ENCODE assay signal across 19 cellular contexts in the genomic region with DNA sequence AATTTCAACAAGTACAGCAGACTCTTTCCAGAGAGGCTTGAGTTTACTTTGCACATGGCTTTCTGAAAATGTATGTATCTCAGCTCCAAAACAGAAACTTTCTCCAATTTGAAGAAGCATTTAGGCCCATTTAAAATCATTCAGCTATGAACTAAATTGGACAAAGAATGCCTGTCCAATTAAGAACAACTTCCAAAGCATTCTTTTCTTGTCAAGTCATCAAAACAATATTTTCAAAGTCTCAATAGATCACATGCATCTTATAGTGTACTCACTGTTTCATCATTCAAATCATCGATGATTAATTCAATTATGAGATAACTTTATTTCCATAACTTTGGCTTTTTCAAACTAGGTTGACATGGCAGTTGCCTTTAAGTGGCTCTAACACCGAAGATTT.
"Had no signal": no experiment of that assay in that cellular context is flagged by ENCODE, and none has a peak within 500 bp of the region (broad histone marks: within the 10 kb centered on the region; RNA-seq: fewer than 3 reads in every experiment).

No MANE protein-coding gene starts in this region.

- H3K27me3 ChIP-seq: neural progenitor cell, sigmoid colon had no signal

- ATAC-seq: left cardiac atrium; lower lobe of right lung; natural killer cell treated with Interleukin-12 subunit alpha and Interleukin-12 subunit beta and Interleukin-15 and Interleukin-18, amount 100 ng/mL, for 72 hours had no signal

- H3K4me1 ChIP-seq: lower lobe of right lung, neural progenitor cell, parathyroid adenoma, prostate gland had no signal

- H3K36me3 Mint-ChIP-seq: memory B cell, neural progenitor cell had no signal

- H3K4me3 Mint-ChIP-seq: memory B cell; natural killer cell treated with Interleukin-12 subunit alpha and Interleukin-12 subunit beta and Interleukin-15 and Interleukin-18, amount 100 ng/mL, for 72 hours; neural progenitor cell had no signal

- H3K4me3 ChIP-seq: coronary artery, dorsolateral prefrontal cortex, left ventricle myocardium inferior, lower lobe of right lung, neural progenitor cell, prostate gland had no signal

- H3K27me3 Mint-ChIP-seq: memory B cell had no signal

- H3K27ac ChIP-seq: coronary artery, dorsolateral prefrontal cortex, left ventricle myocardium inferior, lower lobe of right lung, neural progenitor cell, parathyroid adenoma, prostate gland had no signal

- H3K9ac ChIP-seq: neural progenitor cell, parathyroid adenoma had no signal

- H3K9me3 ChIP-seq: lower lobe of right lung, prostate gland, sigmoid colon had no signal

- H3K27ac Mint-ChIP-seq: memory B cell; natural killer cell treated with Interleukin-12 subunit alpha and Interleukin-12 subunit beta and Interleukin-15 and Interleukin-18, amount 100 ng/mL, for 72 hours; neural progenitor cell had no signal

- H2AFZ ChIP-seq: neural progenitor cell, parathyroid adenoma had no signal

- DNase-seq: dorsolateral prefrontal cortex; effector CD8-positive, alpha-beta T cell; kidney; left cardiac atrium; left ventricle myocardium inferior; lower lobe of right lung; midbrain; occipital lobe; sigmoid colon; small intestine; stimulated activated CD4-positive, alpha-beta T cell treated with anti-CD3 and anti-CD28 coated beads, Interleukin-2, amount 100 ng/mL, for 48 hours; stimulated activated naive CD4-positive, alpha-beta T cell treated with Interleukin-2 at 50 U/mL for 16 hours; trophoblast cell had no signal

- H3K4me2 ChIP-seq: neural progenitor cell had no signal

- FAIRE-seq: kidney, small intestine had no signal

- H3K36me3 ChIP-seq: left ventricle myocardium inferior, lower lobe of right lung, neural progenitor cell, prostate gland, sigmoid colon had no signal

- H3K79me2 ChIP-seq: parathyroid adenoma had no signal

- H3K4me1 Mint-ChIP-seq: memory B cell had no signal
